In genomic region chr1:155082301-155082940, GRCh38 we compare ENCODE assay signal across 9 cellular contexts. TPM values are rescaled to one million over a fixed set of nuclear protein-coding genes. Genes with fewer than 3 reads are reported as not detected.
DNase-seq lines count a peak whose midpoint lies in the region; ATAC-seq lines count a peak whose summit lies in the region.
"Had no signal": no experiment of that assay in that cellular context is flagged by ENCODE, and none has a peak within 500 bp of the region (broad histone marks: within the 10 kb centered on the region; RNA-seq: fewer than 3 reads in every experiment).

No MANE protein-coding gene starts in this region.

- peak overlapping the region; percentile 49 for H3K4me3 Mint-ChIP-seq in activated T-cell treated with anti-CD3 and anti-CD28 coated beads, Interleukin-2, amount 50 U/mL, for 4 hours

- ATAC-seq in left ventricle myocardium superior (no peak), Right ventricle myocardium superior (ENCODE audit: poor library complexity) (no peak), left colon (peak; percentile 9), GM18870 (IDR thresholded peaks at IDR 0.05; ENCODE audit: unreplicated experiment) (no peak)
- ATAC-seq in activated T-cell treated with anti-CD3 and anti-CD28 coated beads, Interleukin-2, amount 50 U/mL, for 4 hours = no peak

- H3K27me3 Mint-ChIP-seq in activated T-cell treated with anti-CD3 and anti-CD28 coated beads, Interleukin-2, amount 50 U/mL, for 4 hours (ENCODE audit: low read depth) = peaks cover 41% of the 10 kb centered on the region

- H3K27ac ChIP-seq in urinary bladder (ENCODE audit: low read depth) = no peak overlapping the region

- H3K36me3 ChIP-seq in urinary bladder (ENCODE audit: insufficient read depth) = no peaks in the 10 kb centered on the region

- H3K9me3 Mint-ChIP-seq in activated T-cell treated with anti-CD3 and anti-CD28 coated beads, Interleukin-2, amount 50 U/mL, for 4 hours = no peaks in the 10 kb centered on the region

- peaks cover 2% of the 10 kb centered on the region for H3K4me1 ChIP-seq in urinary bladder (ENCODE audit: insufficient read depth)

- H3K4me3 ChIP-seq in urinary bladder (ENCODE audit: low read depth, low read length) = peak overlapping the region; percentile 16

- 6% methylated on average over 34 of the region's 34 CpGs for WGBS in urinary bladder

- H3K36me3 Mint-ChIP-seq in activated T-cell treated with anti-CD3 and anti-CD28 coated beads, Interleukin-2, amount 50 U/mL, for 4 hours (ENCODE audit: insufficient read depth) = no peaks in the 10 kb centered on the region

- DNase-seq in left ventricle myocardium superior = peak; percentile 16
- DNase-seq in Right ventricle myocardium superior = no peak
- DNase-seq in activated T-cell treated with anti-CD3 and anti-CD28 coated beads, Interleukin-2, amount 50 U/mL, for 4 hours = peak; percentile 36
- peak; percentile 59 to 75 for DNase-seq in left colon
- no peak for DNase-seq in effector CD8-positive, alpha-beta T cell (lab: John Stamatoyannopoulos, UW)
- no peak for DNase-seq in HT-29 (ENCODE audit: low spot score)

- H3K4me1 Mint-ChIP-seq in activated T-cell treated with anti-CD3 and anti-CD28 coated beads, Interleukin-2, amount 50 U/mL, for 4 hours (ENCODE audit: low read depth) = peaks cover 45% of the 10 kb centered on the region

- intact Hi-C loops in left ventricle myocardium superior (cut with micrococcal nuclease) = no loop called here
- intact Hi-C loops in Right ventricle myocardium superior (cut with DNase I) = loop anchor here (5.0 to 10.0 kb wide), 2 partner anchors 35 to 178 kb away; no protein-coding TSS in a partner anchor
- intact Hi-C loops in left colon (cut with DNase I, micrococcal nuclease) = no loop called here

RNA-seq across cellular contexts. Expression of gene EFNA3, which starts 3.8 kb away (rescaled TPM):
- total RNA-seq in left ventricle myocardium superior (1.1 TPM), Right ventricle myocardium superior (0.75 TPM), left colon (10 to 100 TPM in 1 of 2 donors, 1 to 10 TPM in 1; 7.7 to 23.1 TPM), urinary bladder (1.2 TPM)
- total RNA-seq in activated T-cell treated with anti-CD3 and anti-CD28 coated beads, Interleukin-2, amount 50 U/mL, for 4 hours = 1 to 10 TPM in 2 of 3 donors, under 1 TPM in 1; 0.84 to 2.0 (median 1.1) TPM
- polyA plus RNA-seq in urinary bladder = 2.3 TPM
- total RNA-seq in HT-29 (2014; rRNA removed; shearing (Covaris generic)) = 2.4 and 3.9 TPM in 2 replicates

RNA-seq across cellular contexts. Expression of gene EFNA4, which starts 18.9 kb away (rescaled TPM):
- total RNA-seq in left ventricle myocardium superior (2.3 TPM), Right ventricle myocardium superior (2.6 TPM), left colon (10 to 100 TPM; 23.0 to 33.5 TPM), urinary bladder (7.5 TPM)
- 1 to 10 TPM; 4.2 to 4.5 (median 4.3) TPM for total RNA-seq in activated T-cell treated with anti-CD3 and anti-CD28 coated beads, Interleukin-2, amount 50 U/mL, for 4 hours
- 8.1 TPM for polyA plus RNA-seq in urinary bladder
- total RNA-seq in HT-29 (2014; rRNA removed; shearing (Covaris generic)) = 34.6 and 45.0 TPM in 2 replicates

RNA-seq across cellular contexts. Expression of gene ADAM15, which starts 31.3 kb away (rescaled TPM):
- total RNA-seq in left ventricle myocardium superior = 84.2 TPM
- total RNA-seq in Right ventricle myocardium superior = 77.6 TPM
- total RNA-seq in activated T-cell treated with anti-CD3 and anti-CD28 coated beads, Interleukin-2, amount 50 U/mL, for 4 hours = 10 to 100 TPM; 46.3 to 63.4 (median 48.8) TPM
- 100 to 1,000 TPM in 1 of 2 donors, 10 to 100 TPM in 1; 88.9 to 160 TPM for total RNA-seq in left colon
- total RNA-seq in urinary bladder = 38.3 TPM
- 118 TPM for polyA plus RNA-seq in urinary bladder
- total RNA-seq in HT-29 (2014; rRNA removed; shearing (Covaris generic)) = 177 and 185 TPM in 2 replicates

RNA-seq across cellular contexts. Expression of gene EFNA1, which starts 45.3 kb away (rescaled TPM):
- total RNA-seq in left ventricle myocardium superior (51.0 TPM), Right ventricle myocardium superior (41.5 TPM), left colon (100 to 1,000 TPM in 1 of 2 donors, 10 to 100 TPM in 1; 63.0 to 176 TPM), urinary bladder (31.1 TPM)
- total RNA-seq in activated T-cell treated with anti-CD3 and anti-CD28 coated beads, Interleukin-2, amount 50 U/mL, for 4 hours = under 1 TPM; 0.30 to 0.61 (median 0.32) TPM
- 44.6 TPM for polyA plus RNA-seq in urinary bladder
- total RNA-seq in HT-29 (2014; rRNA removed; shearing (Covaris generic)) = 49.8 and 62.7 TPM in 2 replicates

RNA-seq across cellular contexts. Expression of gene DCST1, which starts 48.8 kb away (rescaled TPM):
- total RNA-seq in left ventricle myocardium superior (not detected), Right ventricle myocardium superior (not detected), left colon (under 1 TPM in 1 of 2 donors, not detected in 1; 0.21 TPM), urinary bladder (not detected)
- total RNA-seq in activated T-cell treated with anti-CD3 and anti-CD28 coated beads, Interleukin-2, amount 50 U/mL, for 4 hours = not detected
- polyA plus RNA-seq in urinary bladder = not detected
- 0.05 TPM in 1 of 2 replicates, not detected in the other for total RNA-seq in HT-29 (2014; rRNA removed; shearing (Covaris generic))
- total RNA-seq: RPMI7951 had no signal

Comparison
In these comparisons a context has a peak if more than half of its experiments do, and no peak if none do; other contexts are left out.
1. DNase-seq: peak in left ventricle myocardium superior (single experiment), activated T-cell treated with anti-CD3 and anti-CD28 coated beads, Interleukin-2, amount 50 U/mL, for 4 hours (single experiment) and left colon (2 of 2); none in Right ventricle myocardium superior (single experiment), effector CD8-positive, alpha-beta T cell (single experiment) and HT-29 (single experiment).